In genomic region chrY:17876767-17877166, GRCh38 we compare ENCODE assay signal across 2 cellular contexts. TPM values are rescaled to one million over a fixed set of nuclear protein-coding genes. Genes with fewer than 3 reads are reported as not detected.
"Had no signal": no experiment of that assay in that cellular context is flagged by ENCODE, and none has a peak within 500 bp of the region (broad histone marks: within the 10 kb centered on the region; RNA-seq: fewer than 3 reads in every experiment).

No MANE protein-coding gene starts in this region.

RNA-seq across cellular contexts. Expression of gene CDY2B, which starts 3.3 kb away (rescaled TPM):
- total RNA-seq: G401, GM12878 had no signal
- polyA plus RNA-seq: GM12878 had no signal
